Comparison of ENCODE assay signal across 11 cellular contexts in the genomic region with DNA sequence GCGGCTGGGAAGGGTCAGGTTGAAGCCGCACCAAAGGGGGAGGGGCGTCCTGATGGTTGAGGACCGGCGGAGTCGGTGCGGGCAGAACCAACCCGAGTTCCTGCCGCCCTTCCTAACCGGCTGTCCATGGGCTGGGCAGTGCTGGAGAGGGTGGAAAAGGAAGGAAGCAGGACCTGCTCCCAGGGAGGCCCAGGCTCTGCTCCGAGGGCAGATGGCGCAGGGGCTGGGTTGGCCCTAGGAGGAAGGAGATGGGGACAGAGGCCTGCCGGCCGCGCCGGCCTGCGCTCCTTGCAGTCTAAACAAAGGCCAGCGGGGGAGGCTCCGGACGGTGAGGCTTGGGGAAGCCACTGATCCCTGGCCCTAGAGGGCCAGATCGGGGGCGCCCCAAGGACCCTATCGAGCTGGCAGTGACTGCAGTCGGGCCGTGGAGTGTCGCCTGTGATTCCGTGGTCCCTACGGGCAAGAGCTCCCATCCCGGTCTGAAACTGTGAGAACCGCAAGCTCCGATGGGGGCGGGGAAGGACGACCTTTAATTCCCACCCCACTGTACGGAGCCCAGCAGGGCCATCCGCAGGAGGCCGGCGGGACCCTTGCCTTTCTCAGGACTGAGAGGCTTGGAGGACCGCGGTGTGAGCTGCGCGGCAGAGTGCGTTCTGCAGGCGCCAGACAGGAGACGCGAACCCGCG. TPM values are rescaled to one million over a fixed set of nuclear protein-coding genes. Genes with fewer than 3 reads are reported as not detected.
A peak's percentile ranks its signal among the peaks of the same experiment; 100 is the strongest.
DNase-seq lines count a peak whose midpoint lies in the region; FAIRE-seq and TF ChIP-seq lines count a peak whose summit lies in the region.
"Had no signal": no experiment of that assay in that cellular context is flagged by ENCODE, and none has a peak within 500 bp of the region (broad histone marks: within the 10 kb centered on the region; RNA-seq: fewer than 3 reads in every experiment).

No MANE protein-coding gene starts in this region.

- H3K27me3 ChIP-seq in MG63: peaks cover 75% of the 10 kb centered on the region

- H3K36me3 ChIP-seq in MG63: no peaks in the 10 kb centered on the region

- H3K36me3 Mint-ChIP-seq in activated T-cell treated with anti-CD3 and anti-CD28 coated beads, Interleukin-2, amount 50 U/mL, for 24 hours (ENCODE audit: low read depth): no peaks in the 10 kb centered on the region
- H3K36me3 Mint-ChIP-seq in endothelial cell (ENCODE audit: low read depth, unreplicated experiment): peaks cover 3% of the 10 kb centered on the region
- no peaks in the 10 kb centered on the region for H3K36me3 Mint-ChIP-seq in progenitor cell of endocrine pancreas (ENCODE audit: insufficient read depth)

- H3K4me1 Mint-ChIP-seq in activated T-cell treated with anti-CD3 and anti-CD28 coated beads, Interleukin-2, amount 50 U/mL, for 24 hours (ENCODE audit: low read depth): peaks cover 14% of the 10 kb centered on the region
- H3K4me1 Mint-ChIP-seq in endothelial cell (ENCODE audit: unreplicated experiment) (peaks cover 5% of the 10 kb centered on the region), progenitor cell of endocrine pancreas (ENCODE audit: low read depth) (peaks cover 5% of the 10 kb centered on the region)

- no peak overlapping the region for H3K4me3 ChIP-seq in MG63

- no peaks in the 10 kb centered on the region for H3K9me3 ChIP-seq in MG63

- no peak for TF ChIP-seq CTCF in endothelial cell (IDR thresholded peaks at IDR 0.05; ENCODE audit: unreplicated experiment)
- no peak for TF ChIP-seq CTCF in progenitor cell of endocrine pancreas (IDR thresholded peaks at IDR 0.05; ENCODE audit: unreplicated experiment)

- no peaks in the 10 kb centered on the region for H3K9me3 Mint-ChIP-seq in activated T-cell treated with anti-CD3 and anti-CD28 coated beads, Interleukin-2, amount 50 U/mL, for 24 hours
- H3K9me3 Mint-ChIP-seq in endothelial cell (ENCODE audit: unreplicated experiment) (no peaks in the 10 kb centered on the region), progenitor cell of endocrine pancreas (ENCODE audit: low read depth) (no peaks in the 10 kb centered on the region)
- H3K9me3 Mint-ChIP-seq: dendritic cell treated with granulocyte-macrophage colony-stimulating factor and Interleukin-4, amounts not matched to agents 40 ng/mL and 50 ng/mL, for 4 days had no signal

- no peak for FAIRE-seq in urothelium cell line (lab: Jason Lieb, UNC)

- no peak overlapping the region for H3K27ac Mint-ChIP-seq in activated T-cell treated with anti-CD3 and anti-CD28 coated beads, Interleukin-2, amount 50 U/mL, for 24 hours
- no peak overlapping the region for H3K27ac Mint-ChIP-seq in endothelial cell (ENCODE audit: unreplicated experiment)
- peak overlapping the region; percentile 16 for H3K27ac Mint-ChIP-seq in progenitor cell of endocrine pancreas
- H3K27ac Mint-ChIP-seq: dendritic cell treated with granulocyte-macrophage colony-stimulating factor and Interleukin-4, amounts not matched to agents 40 ng/mL and 50 ng/mL, for 4 days had no signal

- DNase-seq in activated T-cell treated with anti-CD3 and anti-CD28 coated beads, Interleukin-2, amount 50 U/mL, for 24 hours: no peak
- DNase-seq in activated T-cell treated with anti-CD3 and anti-CD28 coated beads for 4 hours: no peak
- peak; percentile 23 for DNase-seq in MG63
- DNase-seq in endothelial cell (ENCODE audit: low spot score): no peak
- DNase-seq in progenitor cell of endocrine pancreas (ENCODE audit: low spot score, unreplicated experiment): no peak
- no peak for DNase-seq in urothelium cell line (ENCODE audit: low spot score)
- DNase-seq in T-helper 9 cell: no peak
- DNase-seq in medulla oblongata (ENCODE audit: extremely low spot score): no peak
- DNase-seq: foreskin melanocyte had no signal

- H3K27me3 Mint-ChIP-seq in activated T-cell treated with anti-CD3 and anti-CD28 coated beads, Interleukin-2, amount 50 U/mL, for 24 hours: peaks cover 67% of the 10 kb centered on the region
- H3K27me3 Mint-ChIP-seq in endothelial cell (ENCODE audit: unreplicated experiment) (peaks cover 18% of the 10 kb centered on the region), progenitor cell of endocrine pancreas (peaks cover 54% of the 10 kb centered on the region)

- H3K4me3 Mint-ChIP-seq in activated T-cell treated with anti-CD3 and anti-CD28 coated beads, Interleukin-2, amount 50 U/mL, for 24 hours: peak overlapping the region; percentile 10
- H3K4me3 Mint-ChIP-seq in endothelial cell (ENCODE audit: unreplicated experiment): peak overlapping the region; percentile 63
- H3K4me3 Mint-ChIP-seq in progenitor cell of endocrine pancreas (ENCODE audit: low read depth): peak overlapping the region; percentile 4
- H3K4me3 Mint-ChIP-seq: dendritic cell treated with granulocyte-macrophage colony-stimulating factor and Interleukin-4, amounts not matched to agents 40 ng/mL and 50 ng/mL, for 4 days had no signal

RNA-seq across cellular contexts. Expression of gene YTHDF1, which starts 39.3 kb away (rescaled TPM):
- 17.0 and 19.8 TPM in 2 replicates for total RNA-seq in MG63 (2014; rRNA removed; shearing (Covaris generic); ENCODE audit: low replicate concordance)
- total RNA-seq in endothelial cell (ENCODE audit: unreplicated experiment) (62.1 TPM), progenitor cell of endocrine pancreas (51.2 and 53.8 TPM in 2 replicates)

RNA-seq across cellular contexts. Expression of gene BIRC7, which starts 59.1 kb away (rescaled TPM):
- total RNA-seq in MG63 (2014; rRNA removed; shearing (Covaris generic); ENCODE audit: low replicate concordance): not detected in 2 replicates
- total RNA-seq in endothelial cell (ENCODE audit: unreplicated experiment) (not detected), progenitor cell of endocrine pancreas (not detected in 2 replicates)
- total RNA-seq: left lobe of liver had no signal

Comparison
In these comparisons a context has a peak if more than half of its experiments do, and no peak if none do; other contexts are left out.
1. H3K4me3 Mint-ChIP-seq: peak in every context shown above with its lines; median percentile 63 in endothelial cell; 10 in activated T-cell treated with anti-CD3 and anti-CD28 coated beads, Interleukin-2, amount 50 U/mL, for 24 hours; 4 in progenitor cell of endocrine pancreas.